Comparison of ENCODE assay signal across 17 cellular contexts in genomic region chr6:43671801-43672690, GRCh38. TPM values are rescaled to one million over a fixed set of nuclear protein-coding genes. Genes with fewer than 3 reads are reported as not detected.
DNase-seq lines count a peak whose midpoint lies in the region; ATAC-seq and TF ChIP-seq lines count a peak whose summit lies in the region.
"Had no signal": no experiment of that assay in that cellular context is flagged by ENCODE, and none has a peak within 500 bp of the region (broad histone marks: within the 10 kb centered on the region; RNA-seq: fewer than 3 reads in every experiment).

No MANE protein-coding gene starts in this region.

- H3K9me3 Mint-ChIP-seq in activated CD4-positive, alpha-beta memory T cell treated with anti-CD3 and anti-CD28 coated beads for 36 hours, result no peaks in the 10 kb centered on the region
- H3K9me3 Mint-ChIP-seq in activated CD4-positive, alpha-beta memory T cell treated with anti-CD3 and anti-CD28 coated beads, Interleukin-2, amount 10 ng/mL, durations not matched to agents 7 days and 5 days, result no peaks in the 10 kb centered on the region
- no peaks in the 10 kb centered on the region for H3K9me3 Mint-ChIP-seq in nephron progenitor cell

- H3K9me3 ChIP-seq in esophagus muscularis mucosa (no peaks in the 10 kb centered on the region), transverse colon (no peaks in the 10 kb centered on the region)

- H3K4me3 ChIP-seq in esophagus muscularis mucosa (no peak overlapping the region), transverse colon (no peak overlapping the region)

- H3K4me1 Mint-ChIP-seq in activated CD4-positive, alpha-beta memory T cell treated with anti-CD3 and anti-CD28 coated beads for 36 hours (ENCODE audit: low read depth), result peaks cover 32% of the 10 kb centered on the region
- peaks cover 41% of the 10 kb centered on the region for H3K4me1 Mint-ChIP-seq in activated CD4-positive, alpha-beta memory T cell treated with anti-CD3 and anti-CD28 coated beads, Interleukin-2, amount 10 ng/mL, durations not matched to agents 7 days and 5 days
- peaks cover 69% of the 10 kb centered on the region for H3K4me1 Mint-ChIP-seq in nephron progenitor cell

- in situ Hi-C loops in transverse colon (cut with MboI; ENCODE audit: low pct_ligation_motif_present in 1 of 4, low pct_unique_long_range_greater_than_20kb in 1 of 4, low sequenced_read_pairs in 3 of 4), result loop anchor here in 3 of 4 donors (25.0 kb wide), 2 partner anchors 90 to 415 kb away; partner anchors contain the start of gene VEGFA (in 2 of the 3)

- ATAC-seq in stimulated activated naive CD8-positive, alpha-beta T cell treated with anti-CD3 and anti-CD28 coated beads, Interleukin-15, Interleukin-2, amounts not matched to agents 100 U/mL and 50 U/mL, for 24 hours, result no peak
- ATAC-seq in GM18907 (IDR thresholded peaks at IDR 0.05; ENCODE audit: unreplicated experiment), result no peak

- H3K27me3 Mint-ChIP-seq in activated CD4-positive, alpha-beta memory T cell treated with anti-CD3 and anti-CD28 coated beads for 36 hours, result no peaks in the 10 kb centered on the region
- H3K27me3 Mint-ChIP-seq in activated CD4-positive, alpha-beta memory T cell treated with anti-CD3 and anti-CD28 coated beads, Interleukin-2, amount 10 ng/mL, durations not matched to agents 7 days and 5 days, result no peaks in the 10 kb centered on the region
- peaks cover under 1% of the 10 kb centered on the region for H3K27me3 Mint-ChIP-seq in nephron progenitor cell (ENCODE audit: low read depth, poor library complexity)

- H3K27ac Mint-ChIP-seq in activated CD4-positive, alpha-beta memory T cell treated with anti-CD3 and anti-CD28 coated beads for 36 hours, result peak overlapping the region; percentile 33
- no peak overlapping the region for H3K27ac Mint-ChIP-seq in activated CD4-positive, alpha-beta memory T cell treated with anti-CD3 and anti-CD28 coated beads, Interleukin-2, amount 10 ng/mL, durations not matched to agents 7 days and 5 days
- peak overlapping the region; percentile 75 for H3K27ac Mint-ChIP-seq in nephron progenitor cell

- H3K4me1 ChIP-seq in esophagus muscularis mucosa (peaks cover 32 to 57% (median 51%) of the 10 kb centered on the region in 4 donors), transverse colon (peaks cover 12 to 57% (median 37%) of the 10 kb centered on the region in 4 donors)

- no peak for TF ChIP-seq EP300 in esophagus muscularis mucosa (IDR thresholded peaks at IDR 0.05)
- no peak for TF ChIP-seq EP300 in transverse colon (IDR thresholded peaks at IDR 0.05; ENCODE audit: low read depth)

- POLR2A ChIA-PET in activated CD4-positive, alpha-beta memory T cell treated with anti-CD3 and anti-CD28 coated beads for 36 hours (lab: Charles Lee), result interaction anchor here (1.1 to 2.6 kb wide), 2 partner anchors 33 to 37 kb away, joined by 3 to 7 read pairs; no protein-coding TSS in a partner anchor
- POLR2A ChIA-PET in activated CD4-positive, alpha-beta memory T cell treated with anti-CD3 and anti-CD28 coated beads, Interleukin-2, amount 10 ng/mL, durations not matched to agents 7 days and 5 days (lab: Charles Lee), result interaction anchor here (1.3 kb wide), 1 partner anchor 15 kb away, joined by 3 read pairs; no protein-coding TSS in a partner anchor

- H3K4me3 Mint-ChIP-seq in activated CD4-positive, alpha-beta memory T cell treated with anti-CD3 and anti-CD28 coated beads for 36 hours, result no peak overlapping the region
- H3K4me3 Mint-ChIP-seq in activated CD4-positive, alpha-beta memory T cell treated with anti-CD3 and anti-CD28 coated beads, Interleukin-2, amount 10 ng/mL, durations not matched to agents 7 days and 5 days, result no peak overlapping the region
- H3K4me3 Mint-ChIP-seq in nephron progenitor cell, result no peak overlapping the region

- H3K36me3 ChIP-seq in esophagus muscularis mucosa (peaks cover 36 to 73% (median 64%) of the 10 kb centered on the region in 4 donors), transverse colon (peaks cover 0 to 35% (median 15%) of the 10 kb centered on the region in 4 donors)

- H3K27ac ChIP-seq in esophagus muscularis mucosa (replicated peaks in 1 of 4) (peak overlapping the region in 3 of 4 donors; percentile 10 to 53 (median 25)), transverse colon (peak overlapping the region; percentile 35 to 66 (median 59))
- H3K27ac ChIP-seq: C4-2B had no signal

- CTCF ChIA-PET in activated CD4-positive, alpha-beta memory T cell treated with anti-CD3 and anti-CD28 coated beads for 36 hours (lab: Charles Lee), result interaction anchor here (0.9 to 1.2 kb wide), 4 partner anchors 37 to 407 kb away, joined by 3 to 4 read pairs (median 3); partner anchors contain the start of gene VEGFA
- CTCF ChIA-PET in activated CD4-positive, alpha-beta memory T cell treated with anti-CD3 and anti-CD28 coated beads, Interleukin-2, amount 10 ng/mL, durations not matched to agents 7 days and 5 days (lab: Charles Lee), result interaction anchor here (1.1 to 1.5 kb wide), 2 partner anchors 10 to 33 kb away, joined by 3 read pairs; no protein-coding TSS in a partner anchor

- DNase-seq in activated CD4-positive, alpha-beta memory T cell treated with anti-CD3 and anti-CD28 coated beads for 36 hours, result no peak
- no peak for DNase-seq in activated CD4-positive, alpha-beta memory T cell treated with anti-CD3 and anti-CD28 coated beads, Interleukin-2, amount 10 ng/mL, durations not matched to agents 7 days and 5 days
- no peak for DNase-seq in esophagus muscularis mucosa (ENCODE audit: extremely low spot score)
- DNase-seq in nephron progenitor cell, result no peak
- no peak for DNase-seq in transverse colon
- DNase-seq in stimulated activated naive CD8-positive, alpha-beta T cell treated with anti-CD3 and anti-CD28 coated beads, Interleukin-15, Interleukin-2, amounts not matched to agents 100 U/mL and 50 U/mL, for 24 hours, result no peak
- no peak for DNase-seq in HUDEP-2 (lab: John Stamatoyannopoulos, UW; ENCODE audit: unreplicated experiment in 76 of 76)
- DNase-seq: activated CD4-positive, CD25-positive, alpha-beta regulatory T cell treated with anti-CD3 and anti-CD28 coated beads, Interleukin-2, amount 50 U/mL, for 72 hours; activated naive CD4-positive, alpha-beta T cell treated with Interleukin-2 at 50 U/mL for 16 hours; Karpas-422; kidney glomerular epithelial cell; midbrain; NCI-H1436 treated with DMSO at 0.1 percent for 48 hours; NCI-H82; stimulated activated CD4-positive, alpha-beta T cell treated with anti-CD3 and anti-CD28 coated beads, Interleukin-4, amount 100 ng/mL, for 1 hour had no signal

- intact Hi-C loops in activated CD4-positive, alpha-beta memory T cell treated with anti-CD3 and anti-CD28 coated beads for 36 hours (cut with micrococcal nuclease), result no loop called here
- intact Hi-C loops in esophagus muscularis mucosa (cut with DNase I) (no loop called here), transverse colon (cut with DNase I; ENCODE audit: low total_unique reads) (no loop called here)

- TF ChIP-seq CTCF in esophagus muscularis mucosa (IDR thresholded peaks at IDR 0.05) (no peak), nephron progenitor cell (IDR thresholded peaks at IDR 0.05) (no peak), transverse colon (IDR thresholded peaks at IDR 0.05) (no peak)

- 81% methylated on average over 16 of the region's 16 CpGs for WGBS in esophagus muscularis mucosa
- WGBS in transverse colon (ENCODE audit: low coverage in 1 of 2), 2 donors, result 40 to 69% methylated on average over 1 to 16 of the region's 16 CpGs

- no peaks in the 10 kb centered on the region for H3K27me3 ChIP-seq in esophagus muscularis mucosa
- no peaks in the 10 kb centered on the region for H3K27me3 ChIP-seq in transverse colon

- peaks cover 18% of the 10 kb centered on the region for H3K36me3 Mint-ChIP-seq in activated CD4-positive, alpha-beta memory T cell treated with anti-CD3 and anti-CD28 coated beads for 36 hours
- H3K36me3 Mint-ChIP-seq in activated CD4-positive, alpha-beta memory T cell treated with anti-CD3 and anti-CD28 coated beads, Interleukin-2, amount 10 ng/mL, durations not matched to agents 7 days and 5 days (ENCODE audit: low read depth), result peaks cover 42% of the 10 kb centered on the region
- peaks cover 34% of the 10 kb centered on the region for H3K36me3 Mint-ChIP-seq in nephron progenitor cell (ENCODE audit: low read depth)

- no peak for TF ChIP-seq POLR2A in esophagus muscularis mucosa (IDR thresholded peaks at IDR 0.05; ENCODE audit: low read depth)
- no peak for TF ChIP-seq POLR2A in transverse colon (IDR thresholded peaks at IDR 0.05)

RNA-seq across cellular contexts. Expression of gene MRPS18A, which starts 15.5 kb away (rescaled TPM):
- total RNA-seq in activated CD4-positive, alpha-beta memory T cell treated with anti-CD3 and anti-CD28 coated beads for 36 hours, result 10 to 100 TPM; 46.9 to 50.5 TPM
- 10 to 100 TPM; 38.5 to 40.5 TPM for total RNA-seq in activated CD4-positive, alpha-beta memory T cell treated with anti-CD3 and anti-CD28 coated beads, Interleukin-2, amount 10 ng/mL, durations not matched to agents 7 days and 5 days
- total RNA-seq in esophagus muscularis mucosa (10 to 100 TPM; 30.7 to 47.4 (median 37.1) TPM), transverse colon (10 to 100 TPM; 25.4 to 48.6 (median 40.3) TPM)

RNA-seq across cellular contexts. Expression of gene RSPH9, which starts 27.2 kb away (rescaled TPM):
- total RNA-seq in activated CD4-positive, alpha-beta memory T cell treated with anti-CD3 and anti-CD28 coated beads for 36 hours, result not detected
- total RNA-seq in activated CD4-positive, alpha-beta memory T cell treated with anti-CD3 and anti-CD28 coated beads, Interleukin-2, amount 10 ng/mL, durations not matched to agents 7 days and 5 days, result not detected
- under 1 TPM in 2 of 4 donors, not detected in 2; 0.17 to 0.34 TPM for total RNA-seq in esophagus muscularis mucosa
- not detected for total RNA-seq in transverse colon

RNA-seq across cellular contexts. Expression of gene MAD2L1BP, which starts 36.4 kb away (rescaled TPM):
- 10 to 100 TPM; 29.1 to 31.6 TPM for total RNA-seq in activated CD4-positive, alpha-beta memory T cell treated with anti-CD3 and anti-CD28 coated beads for 36 hours
- 10 to 100 TPM; 40.4 to 41.8 TPM for total RNA-seq in activated CD4-positive, alpha-beta memory T cell treated with anti-CD3 and anti-CD28 coated beads, Interleukin-2, amount 10 ng/mL, durations not matched to agents 7 days and 5 days
- 10 to 100 TPM; 17.9 to 26.7 (median 21.6) TPM for total RNA-seq in esophagus muscularis mucosa
- 10 to 100 TPM in 3 of 4 donors, 1 to 10 TPM in 1; 10.0 to 61.0 (median 42.4) TPM for total RNA-seq in transverse colon

RNA-seq across cellular contexts. Expression of gene GTPBP2, which starts 43.0 kb away (rescaled TPM):
- total RNA-seq in activated CD4-positive, alpha-beta memory T cell treated with anti-CD3 and anti-CD28 coated beads for 36 hours, result 10 to 100 TPM; 72.6 to 72.8 TPM
- 100 to 1,000 TPM; 107 to 112 TPM for total RNA-seq in activated CD4-positive, alpha-beta memory T cell treated with anti-CD3 and anti-CD28 coated beads, Interleukin-2, amount 10 ng/mL, durations not matched to agents 7 days and 5 days
- total RNA-seq in esophagus muscularis mucosa (10 to 100 TPM; 28.2 to 31.0 (median 30.0) TPM), transverse colon (100 to 1,000 TPM in 1 of 4 donors, 10 to 100 TPM in 3; 83.7 to 115 (median 86.8) TPM)
